ENCODE assay signal across 8 cellular contexts in genomic region chr10:100347568-100348195, GRCh38. TPM values are rescaled to one million over a fixed set of nuclear protein-coding genes. Genes with fewer than 3 reads are reported as not detected.
A peak's percentile ranks its signal among the peaks of the same experiment; 100 is the strongest.
DNase-seq lines count a peak whose midpoint lies in the region; ATAC-seq, FAIRE-seq and TF ChIP-seq lines count a peak whose summit lies in the region.

No MANE protein-coding gene starts in this region.

- intact Hi-C loops in K562 (cut with micrococcal nuclease) (loop anchor here (1.0 to 10.0 kb wide), 2 partner anchors 26 to 527 kb away; no protein-coding TSS in a partner anchor), left colon (cut with DNase I, micrococcal nuclease) (no loop called here)

- no peaks in the 10 kb centered on the region for H3K9me3 ChIP-seq in ES-I3 (ENCODE audit: control insufficient read depth, insufficient read depth, low read length)
- no peaks in the 10 kb centered on the region for H3K9me3 ChIP-seq in HUES64 (ENCODE audit: insufficient read depth, low read depth, low read length)
- H3K9me3 ChIP-seq in K562 (replicated peaks; ENCODE audit: control insufficient read depth, insufficient read depth, low read depth, low read length), result no peaks in the 10 kb centered on the region
- no peaks in the 10 kb centered on the region for H3K9me3 ChIP-seq in thymus (ENCODE audit: control insufficient read depth)

- H3K9ac ChIP-seq in ES-I3 (ENCODE audit: low read depth, low read length) (peak overlapping the region; percentile 93), HUES64 (ENCODE audit: low read depth, low read length) (peak overlapping the region; percentile 88), K562 (ENCODE audit: insufficient read depth in 1 of 2, low read depth in 2 of 2, low read length in 2 of 2) (peak overlapping the region; percentile 84 to 97)

- no peak for TF ChIP-seq EP300 in K562 (IDR thresholded peaks at IDR 0.05; ENCODE audit: low read length)

- no peak for TF ChIP-seq CTCF in K562 (IDR thresholded peaks at IDR 0.05 in 2 of 3, conservative IDR thresholded peaks at IDR 0.05 in 1 of 3; ENCODE audit: insufficient read depth in 2 of 3, low read depth in 1 of 3, low read length in 3 of 3)

- TSS peak; percentile 40 for BruUV-seq in K562 (replicated peaks; lab: Mats Ljungman, UMichigan)

- TF ChIP-seq RAD21 in K562 (CRISPR knock-in tag; conservative IDR thresholded peaks at IDR 0.05 in 1 of 2, IDR thresholded peaks at IDR 0.05 in 1 of 2), result no peak

- CTCF ChIA-PET in K562 (lab: Yijun Ruan, JAX; ENCODE audit: low intra/inter-chr PET ratio), result no interaction called here

- peak; percentile 15; the same call in 2 of the 3 replicates for ATAC-seq in K562
- ATAC-seq in left colon, result peak; percentile 25
- ATAC-seq in GM18873 (IDR thresholded peaks at IDR 0.05; ENCODE audit: low FRiP score, unreplicated experiment), result no peak

- peaks cover 74% of the 10 kb centered on the region for H3K79me2 ChIP-seq in K562 (ENCODE audit: control insufficient read depth, insufficient read depth, low read length)

- H3K27me3 ChIP-seq in HUES64 (ENCODE audit: insufficient read depth, low read length) (no peaks in the 10 kb centered on the region), K562 (ENCODE audit: control insufficient read depth in 2 of 2, insufficient read depth in 2 of 2, low read length in 2 of 2) (no peaks in the 10 kb centered on the region), thymus (ENCODE audit: control insufficient read depth, insufficient read depth) (no peaks in the 10 kb centered on the region)

- no peaks in the 10 kb centered on the region for H3K9me1 ChIP-seq in K562 (ENCODE audit: control insufficient read depth, insufficient read depth, low read length)

- H2AFZ ChIP-seq in K562 (ENCODE audit: low read depth, low read length), result no peak overlapping the region

- peak overlapping the region; percentile 87 for H3K4me2 ChIP-seq in K562 (ENCODE audit: insufficient read depth, low read length)

- H3K4me3 ChIP-seq in HUES64 (ENCODE audit: low read length) (peak overlapping the region; percentile 75), K562 (peak overlapping the region; percentile 93), thymus (ENCODE audit: low read length) (peak overlapping the region; percentile 63)

- H3K27ac ChIP-seq in HUES64 (ENCODE audit: low read depth, low read length) (peak overlapping the region; percentile 66), K562 (ENCODE audit: extremely low read depth, low read depth, low read length) (peak overlapping the region; percentile 82), thymus (ENCODE audit: low read depth) (no peak overlapping the region)

- TF ChIP-seq POLR2A in K562 (conservative IDR thresholded peaks at IDR 0.05), result no peak

- WGBS in HUES64, result under 1% methylated on average over 28 of the region's 32 CpGs
- 1% methylated on average over 28 of the region's 32 CpGs for WGBS in K562 (ENCODE audit: insufficient coverage, low coverage, missing lambda C conversion rate)
- WGBS in thymus, result 12% methylated on average over 32 of the region's 32 CpGs

- H3K4me1 ChIP-seq in ES-I3 (ENCODE audit: insufficient read depth, low read length) (peaks cover 13% of the 10 kb centered on the region), HUES64 (ENCODE audit: insufficient read depth, low read length) (peaks cover 36% of the 10 kb centered on the region), K562 (replicated peaks in 1 of 2; ENCODE audit: control insufficient read depth in 2 of 2, insufficient read depth in 2 of 2, low read length in 2 of 2) (peaks cover 23 to 38% of the 10 kb centered on the region in 2 experiments; a peak in 4 of 5 replicates), thymus (ENCODE audit: control insufficient read depth, insufficient read depth, low read length) (peaks cover 24% of the 10 kb centered on the region)

- POLR2A ChIA-PET in K562 (lab: Yijun Ruan, JAX), result interaction anchor here (0.6 to 4.2 kb wide), 6 partner anchors 11 to 216 kb away, joined by 3 to 19 read pairs (median 8); no protein-coding TSS in a partner anchor

- peak in 3 of 4 experiments; percentile 39 to 48 (median 40) for DNase-seq in K562 (ENCODE audit: extremely low read depth in 1 of 4, low spot score in 3 of 4)
- DNase-seq in left colon, result no peak
- no peak for DNase-seq in activated effector memory CD4-positive, alpha-beta T cell treated with anti-CD3 and anti-CD28 coated beads, Interleukin-2, amount 50 U/mL, for 16 hours
- DNase-seq in stimulated activated CD4-positive, alpha-beta T cell treated with anti-CD3 and anti-CD28 coated beads, Interleukin-12 subunit alpha, Interleukin-12 subunit beta, amount 100 ng/mL, for 4 hours, result no peak

- in situ Hi-C loops in K562 (cut with MboI), result loop anchor here (25.0 kb wide), 1 partner anchor 540 kb away; no protein-coding TSS in a partner anchor

- H3K36me3 ChIP-seq in ES-I3 (ENCODE audit: insufficient read depth, low read length), result peaks cover 46% of the 10 kb centered on the region
- peaks cover 49% of the 10 kb centered on the region for H3K36me3 ChIP-seq in HUES64 (ENCODE audit: insufficient read depth, low read length)
- peaks cover 52% of the 10 kb centered on the region for H3K36me3 ChIP-seq in K562 (ENCODE audit: control insufficient read depth, insufficient read depth, low read length)
- peaks cover 20% of the 10 kb centered on the region for H3K36me3 ChIP-seq in thymus (ENCODE audit: control insufficient read depth, insufficient read depth)

- FAIRE-seq in K562 (lab: Jason Lieb, UNC), result no peak

- peaks cover 37% of the 10 kb centered on the region for H4K20me1 ChIP-seq in K562 (replicated peaks; ENCODE audit: control insufficient read depth, insufficient read depth, low read length)

TF ChIP-seq in K562, 482 proteins besides CTCF, POLR2A, EP300 and RAD21 (continues in another document):
- no peak for TF ChIP-seq KHSRP (IDR thresholded peaks at IDR 0.05)

RNA-seq across cellular contexts. Expression of gene SCD, which starts 0.6 kb away (rescaled TPM):
- 504 TPM for polyA plus RNA-seq in HUES64 (2013, experiment 1 of 2)
- 575 TPM for polyA plus RNA-seq in HUES64 (2013, experiment 2 of 2)
- 359 and 388 TPM in 2 replicates for total RNA-seq in K562 (2011; cell fraction: chromatin; rRNA removed; ENCODE audit: low replicate concordance)
- 494 and 521 TPM in 2 replicates for total RNA-seq in K562 (2011; cell fraction: nucleolus; rRNA removed)
- 684 and 892 TPM in 2 replicates for total RNA-seq in K562 (2011; cell fraction: nucleoplasm; rRNA removed)
- total RNA-seq in K562 (2014; rRNA removed), result 114 and 153 TPM in 2 replicates
- 156 and 167 TPM in 2 replicates for total RNA-seq in K562 (2014; rRNA removed; fragmentation: Illumina TruSeq; extraction: Trizol)
- 159 and 165 TPM in 2 replicates for total RNA-seq in K562 (2015; rRNA removed; fragmentation: Illumina TruSeq; extraction: Trizol)
- 278 and 287 TPM in 2 replicates for total RNA-seq in K562 (2021)
- 486 and 648 TPM in 2 replicates for polyA plus RNA-seq in K562 (2011; rRNA removed)
- polyA plus RNA-seq in K562 (2011; cell fraction: cytosol; rRNA removed), result 380 and 627 TPM in 2 replicates
- 141 and 221 TPM in 2 replicates for polyA plus RNA-seq in K562 (2011; cell fraction: nucleus; rRNA removed)
- 255 and 256 TPM in 2 replicates for polyA plus RNA-seq in K562 (2012)
- 279 and 309 TPM in 2 replicates for polyA plus RNA-seq in K562 (2014; fragmentation: Illumina TruSeq; extraction: Trizol)
- polyA plus RNA-seq in K562 (2014; fragmentation: Nextera tagmentation; extraction: Ambion mirVana), result 100 to 1,000 TPM; 188 to 258 TPM
- polyA plus RNA-seq in K562 (2014; rRNA removed), result 166 and 184 TPM in 2 replicates
- polyA minus RNA-seq in K562 (2011; rRNA and poly(A)+ RNA removed), result 582 and 700 TPM in 2 replicates
- polyA minus RNA-seq in K562 (2011; cell fraction: cytosol; rRNA and poly(A)+ RNA removed), result 320 and 376 TPM in 2 replicates
- polyA minus RNA-seq in K562 (2011; cell fraction: nucleus; rRNA and poly(A)+ RNA removed), result 39.0 and 97.6 TPM in 2 replicates
- total RNA-seq in left colon, result 10 to 100 TPM; 70.9 to 90.1 TPM
- 26.0 TPM for polyA plus RNA-seq in thymus

RNA-seq across cellular contexts. Expression of gene PKD2L1, which starts 17.7 kb away (rescaled TPM):
- not detected for polyA plus RNA-seq in HUES64 (2013, experiment 1 of 2)
- not detected for polyA plus RNA-seq in HUES64 (2013, experiment 2 of 2)
- total RNA-seq in K562 (2011; cell fraction: chromatin; rRNA removed; ENCODE audit: low replicate concordance), result not detected in 2 replicates
- total RNA-seq in K562 (2011; cell fraction: nucleolus; rRNA removed), result not detected in 2 replicates
- total RNA-seq in K562 (2011; cell fraction: nucleoplasm; rRNA removed), result not detected in 2 replicates
- total RNA-seq in K562 (2014; rRNA removed) (not detected in 2 replicates), K562 (2014; rRNA removed; fragmentation: Illumina TruSeq; extraction: Trizol) (not detected in 2 replicates), K562 (2015; rRNA removed; fragmentation: Illumina TruSeq; extraction: Trizol) (not detected in 2 replicates), K562 (2021) (not detected in 2 replicates), left colon (under 1 TPM in 1 of 2 donors, not detected in 1; 0.20 TPM)
- polyA plus RNA-seq in K562 (2011; rRNA removed) (not detected in 2 replicates), K562 (2014; fragmentation: Illumina TruSeq; extraction: Trizol) (not detected in 2 replicates), K562 (2014; fragmentation: Nextera tagmentation; extraction: Ambion mirVana) (not detected), K562 (2014; rRNA removed) (not detected in 2 replicates), thymus (6.1 TPM)
- polyA plus RNA-seq in K562 (2011; cell fraction: cytosol; rRNA removed), result not detected in 2 replicates
- polyA plus RNA-seq in K562 (2011; cell fraction: nucleus; rRNA removed), result 0.04 TPM in 1 of 2 replicates, not detected in the other
- polyA plus RNA-seq in K562 (2012), result 0.30 TPM in 1 of 2 replicates, not detected in the other
- not detected in 2 replicates for polyA minus RNA-seq in K562 (2011; rRNA and poly(A)+ RNA removed)
- not detected in 2 replicates for polyA minus RNA-seq in K562 (2011; cell fraction: cytosol; rRNA and poly(A)+ RNA removed)
- polyA minus RNA-seq in K562 (2011; cell fraction: nucleus; rRNA and poly(A)+ RNA removed), result not detected in 2 replicates

Comparison
In these comparisons a context has a peak if more than half of its experiments do, and no peak if none do; other contexts are left out.
1. DNase-seq: peak in K562 (3 of 4); none in left colon (0 of 2), activated effector memory CD4-positive, alpha-beta T cell treated with anti-CD3 and anti-CD28 coated beads, Interleukin-2, amount 50 U/mL, for 16 hours (single experiment) and stimulated activated CD4-positive, alpha-beta T cell treated with anti-CD3 and anti-CD28 coated beads, Interleukin-12 subunit alpha, Interleukin-12 subunit beta, amount 100 ng/mL, for 4 hours (single experiment).
2. Peak in every context shown above with its lines, with median percentiles within 50 percentile points of each other: H3K9ac ChIP-seq and H3K4me3 ChIP-seq.